Comparison of ENCODE assay signal across 34 cellular contexts in the genomic region with DNA sequence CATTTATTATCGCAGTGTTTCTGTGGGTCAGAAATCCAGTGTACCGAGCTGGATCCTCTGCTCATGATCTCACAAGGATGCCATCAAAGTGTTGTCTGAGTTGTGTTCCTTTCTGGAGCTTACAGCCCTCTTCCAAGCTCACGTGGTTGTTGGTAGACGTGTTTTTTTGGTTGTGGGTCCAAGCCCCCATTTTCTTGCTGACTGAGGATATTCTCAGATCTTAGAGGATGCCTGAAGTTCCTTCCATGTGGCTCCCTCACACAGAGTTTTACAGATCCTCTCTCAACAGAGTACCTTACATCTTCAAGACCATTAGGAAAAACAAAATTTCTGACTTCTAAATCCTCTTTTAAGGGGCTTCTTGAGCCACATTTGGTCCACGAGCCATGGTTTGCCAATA.
"Had no signal": no experiment of that assay in that cellular context is flagged by ENCODE, and none has a peak within 500 bp of the region (broad histone marks: within the 10 kb centered on the region; RNA-seq: fewer than 3 reads in every experiment).

No MANE protein-coding gene starts in this region.

- H3K9me3 ChIP-seq: MG63 had no signal

- H3K4me3 ChIP-seq: MG63 had no signal

- H3K36me3 ChIP-seq: MG63 had no signal

- H3K27me3 ChIP-seq: MG63 had no signal

- DNase-seq: Karpas-422, Kasumi-1, MG63, MM.1S, MV-4-11, NCI-H1048, NCI-H1092, NCI-H1092 treated with DMSO at 0.1 percent for 48 hours, NCI-H1105, NCI-H1105 treated with DMSO at 0.1 percent for 48 hours, NCI-H1417, NCI-H1417 treated with DMSO at 0.1 percent for 48 hours, NCI-H1436, NCI-H1436 treated with DMSO at 0.1 percent for 48 hours, NCI-H146, NCI-H1694, NCI-H1694 treated with DMSO at 0.1 percent for 48 hours, NCI-H187, NCI-H187 treated with DMSO at 0.1 percent for 48 hours, NCI-H1930, NCI-H2029, NCI-H2029 treated with DMSO at 0.1 percent for 48 hours, NCI-H2081, NCI-H2081 treated with DMSO at 0.1 percent for 48 hours, NCI-H2107, NCI-H2171, NCI-H2171 treated with DMSO at 0.1 percent for 48 hours, NCI-H2227 treated with DMSO at 0.1 percent for 48 hours, NCI-H226, NCI-H345, NCI-H446, NCI-H446 treated with DMSO at 0.1 percent for 48 hours, NCI-H510A, NCI-H510A treated with DMSO at 0.1 percent for 48 hours had no signal
